In the genomic region with DNA sequence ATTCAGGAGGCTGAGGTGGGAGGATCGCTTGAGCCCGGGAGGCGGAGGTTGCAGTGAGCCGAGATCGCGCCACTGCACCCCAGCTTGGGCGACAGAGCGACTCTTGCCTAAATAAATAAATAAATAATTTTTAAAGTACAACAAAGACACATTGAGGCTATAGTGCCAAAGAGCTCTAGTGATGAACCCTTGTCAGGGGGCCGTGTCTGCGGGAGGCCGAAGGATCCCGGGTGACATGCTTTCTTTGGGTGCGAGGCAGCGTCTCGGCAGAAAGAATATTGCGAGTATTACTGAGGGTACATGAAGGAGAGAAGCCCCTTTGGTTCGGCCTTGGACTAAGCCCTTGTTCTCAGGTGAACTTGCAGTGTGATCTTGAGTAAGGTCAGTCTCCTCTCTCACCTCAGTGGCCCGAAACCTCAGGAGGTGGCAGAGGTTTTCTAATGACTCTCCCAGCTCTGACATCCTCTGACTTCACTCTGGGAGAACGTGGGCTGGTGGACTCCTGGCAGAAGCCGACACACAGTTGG, we compare ENCODE assay signal across 8 cellular contexts. TPM values are rescaled to one million over a fixed set of nuclear protein-coding genes. Genes with fewer than 3 reads are reported as not detected.
DNase-seq lines count a peak whose midpoint lies in the region; ATAC-seq and TF ChIP-seq lines count a peak whose summit lies in the region.

No MANE protein-coding gene starts in this region.

- H3K27ac ChIP-seq in liver (ENCODE audit: low read depth in 1 of 2, low read length in 2 of 2), result no peak overlapping the region
- peak overlapping the region; percentile 80 to 83 for H3K27ac ChIP-seq in thoracic aorta

- peaks cover 25% of the 10 kb centered on the region for H3K27me3 Mint-ChIP-seq in activated CD8-positive, alpha-beta memory T cell treated with anti-CD3 and anti-CD28 coated beads, Interleukin-2, amount 10 ng/mL, durations not matched to agents 7 days and 5 days

- in situ Hi-C loops in astrocyte of the cerebellum (cut with HindIII; ENCODE audit: low sequenced_read_pairs), result no loop called here

- H3K4me1 Mint-ChIP-seq in activated CD8-positive, alpha-beta memory T cell treated with anti-CD3 and anti-CD28 coated beads, Interleukin-2, amount 10 ng/mL, durations not matched to agents 7 days and 5 days, result peaks cover 28% of the 10 kb centered on the region

- H3K4me1 ChIP-seq in liver (ENCODE audit: control insufficient read depth in 4 of 4, insufficient read depth in 4 of 4, low read length in 3 of 4) (peaks cover 0 to 13% (median 7%) of the 10 kb centered on the region in 4 donors), thoracic aorta (ENCODE audit: control insufficient read depth in 1 of 2, low read depth in 2 of 2) (peaks cover 23 to 39% of the 10 kb centered on the region in 2 donors)

- no peak overlapping the region for H3K9ac ChIP-seq in liver (ENCODE audit: low read depth in 1 of 2, low read length in 2 of 2)

- no peaks in the 10 kb centered on the region for H3K27me3 ChIP-seq in liver (ENCODE audit: control insufficient read depth in 4 of 4, insufficient read depth in 4 of 4, low read length in 3 of 4)
- H3K27me3 ChIP-seq in thoracic aorta (replicated peaks; ENCODE audit: insufficient read depth), result no peaks in the 10 kb centered on the region

- no peak for ATAC-seq in activated CD8-positive, alpha-beta memory T cell treated with anti-CD3 and anti-CD28 coated beads, Interleukin-2, amount 10 ng/mL, durations not matched to agents 7 days and 5 days
- ATAC-seq in thoracic aorta (ENCODE audit: insufficient number of reproducible peaks, low FRiP score, low read depth) (peak; percentile 47), GM19397 (IDR thresholded peaks at IDR 0.05; ENCODE audit: unreplicated experiment) (no peak)

- H3K4me3 Mint-ChIP-seq in activated CD8-positive, alpha-beta memory T cell treated with anti-CD3 and anti-CD28 coated beads, Interleukin-2, amount 10 ng/mL, durations not matched to agents 7 days and 5 days, result peak overlapping the region; percentile 81

- H3K9me3 Mint-ChIP-seq in activated CD8-positive, alpha-beta memory T cell treated with anti-CD3 and anti-CD28 coated beads, Interleukin-2, amount 10 ng/mL, durations not matched to agents 7 days and 5 days (ENCODE audit: low read depth), result no peaks in the 10 kb centered on the region

- no peaks in the 10 kb centered on the region for H3K36me3 Mint-ChIP-seq in activated CD8-positive, alpha-beta memory T cell treated with anti-CD3 and anti-CD28 coated beads, Interleukin-2, amount 10 ng/mL, durations not matched to agents 7 days and 5 days

- no peaks in the 10 kb centered on the region for H3K36me3 ChIP-seq in liver (ENCODE audit: control insufficient read depth in 4 of 4, insufficient read depth in 3 of 4, low read depth in 1 of 4, low read length in 3 of 4)
- H3K36me3 ChIP-seq in thoracic aorta, result no peaks in the 10 kb centered on the region

- TF ChIP-seq CTCF in astrocyte of the cerebellum (IDR thresholded peaks at IDR 0.05; ENCODE audit: low read depth, low read length, missing control alignments) (no peak), liver (IDR thresholded peaks at IDR 0.05; ENCODE audit: low read depth, low read length, missing input control) (no peak), thoracic aorta (IDR thresholded peaks at IDR 0.05) (no peak)

- WGBS in liver, result 57% methylated on average over 20 of the region's 20 CpGs

- CTCF ChIA-PET in activated CD8-positive, alpha-beta memory T cell treated with anti-CD3 and anti-CD28 coated beads, Interleukin-2, amount 10 ng/mL, durations not matched to agents 7 days and 5 days (lab: Charles Lee), result interaction anchor here (0.6 to 2.9 kb wide), 10 partner anchors 9 to 154 kb away, joined by 3 to 10 read pairs (median 4); partner anchors contain the start of gene CLTA

- no peak for TF ChIP-seq RAD21 in liver (IDR thresholded peaks at IDR 0.05)

- peak overlapping the region; percentile 70 for H3K4me3 ChIP-seq in astrocyte of the cerebellum (ENCODE audit: low read depth, low read length)
- peak overlapping the region in 2 of 3 donors; percentile 41 to 73 for H3K4me3 ChIP-seq in liver (ENCODE audit: low read depth in 1 of 3, low read length in 3 of 3)
- H3K4me3 ChIP-seq in thoracic aorta, result peak overlapping the region; percentile 96

- no peak for DNase-seq in activated CD8-positive, alpha-beta memory T cell treated with anti-CD3 and anti-CD28 coated beads, Interleukin-2, amount 10 ng/mL, durations not matched to agents 7 days and 5 days
- no peak for DNase-seq in activated CD8-positive, alpha-beta memory T cell treated with anti-CD3 and anti-CD28 coated beads, Interleukin-2, amount 50 U/mL, for 48 hours
- DNase-seq in astrocyte of the cerebellum (ENCODE audit: low read depth) (no peak), thoracic aorta (ENCODE audit: low spot score) (no peak), NCI-H2029 treated with DMSO at 0.1 percent for 48 hours (lab: John Stamatoyannopoulos, UW) (no peak)
- no peak for DNase-seq in activated CD4-positive, CD25-positive, alpha-beta regulatory T cell (lab: John Stamatoyannopoulos, UW)

- peak overlapping the region; percentile 32 for H3K27ac Mint-ChIP-seq in activated CD8-positive, alpha-beta memory T cell treated with anti-CD3 and anti-CD28 coated beads, Interleukin-2, amount 10 ng/mL, durations not matched to agents 7 days and 5 days

- no peaks in the 10 kb centered on the region for H3K9me3 ChIP-seq in liver (ENCODE audit: control insufficient read depth in 4 of 4, low read length in 3 of 4)
- H3K9me3 ChIP-seq in thoracic aorta, result no peaks in the 10 kb centered on the region

TF ChIP-seq in liver, 16 proteins besides CTCF, POLR2A, EP300 and RAD21:
- TF ChIP-seq TAF1 (conservative IDR thresholded peaks at IDR 0.05), result no peak
- no peak for TF ChIP-seq HNF4A (conservative IDR thresholded peaks at IDR 0.05)
- TF ChIP-seq ZBTB33 (IDR thresholded peaks at IDR 0.05), result no peak
- no peak for TF ChIP-seq YY1 (IDR thresholded peaks at IDR 0.05)
- peak in 1 of 2 donors; percentile 8 for TF ChIP-seq RXRA (IDR thresholded peaks at IDR 0.05)
- no peak for TF ChIP-seq HNF4G (IDR thresholded peaks at IDR 0.05)

RNA-seq across cellular contexts. Expression of gene RECK, which starts 0.4 kb away (rescaled TPM):
- 1 to 10 TPM; 6.1 to 8.1 TPM for total RNA-seq in activated CD8-positive, alpha-beta memory T cell treated with anti-CD3 and anti-CD28 coated beads, Interleukin-2, amount 10 ng/mL, durations not matched to agents 7 days and 5 days
- total RNA-seq in liver (1 to 10 TPM; 2.1 to 3.5 TPM), thoracic aorta (10 to 100 TPM; 19.8 to 30.5 TPM)
- polyA plus RNA-seq in liver, result 1 to 10 TPM; 2.1 to 2.5 TPM

Comparison
In these comparisons a context has a peak if more than half of its experiments do, and no peak if none do; other contexts are left out.
1. H3K27ac ChIP-seq: peak in thoracic aorta (2 of 2); none in liver (0 of 2).
2. Peak in every context shown above with its lines, with median percentiles within 50 percentile points of each other: H3K4me3 ChIP-seq.